Comparison of ENCODE assay signal across 17 cellular contexts in genomic region chr5:8188874-8189588, GRCh38.
DNase-seq lines count a peak whose midpoint lies in the region; ATAC-seq and TF ChIP-seq lines count a peak whose summit lies in the region.
"Had no signal": no experiment of that assay in that cellular context is flagged by ENCODE, and none has a peak within 500 bp of the region (broad histone marks: within the 10 kb centered on the region; RNA-seq: fewer than 3 reads in every experiment).

No MANE protein-coding gene starts in this region.

- TF ChIP-seq CTCF in NB4 (IDR thresholded peaks at IDR 0.05; ENCODE audit: low read depth, low read length): no peak

- no peak for TF ChIP-seq POLR2A in NB4 (IDR thresholded peaks at IDR 0.05; ENCODE audit: extremely low read depth, insufficient read length)

- DNase-seq in DMS153 treated with DMSO at 0.1 percent for 48 hours (lab: John Stamatoyannopoulos, UW; ENCODE audit: unreplicated experiment): peak; percentile 96
- peak; percentile 4 for DNase-seq in NB4 (ENCODE audit: low read depth)
- peak; percentile 82 for DNase-seq in NCI-H748 treated with DMSO at 0.1 percent for 48 hours (lab: John Stamatoyannopoulos, UW)
- DNase-seq in left colon: peak; percentile 28 to 50
- DNase-seq in activated CD8-positive, alpha-beta memory T cell treated with anti-CD3 and anti-CD28 coated beads for 24 hours: no peak
- no peak for DNase-seq in HT-29 (ENCODE audit: low spot score)
- DNase-seq: activated CD4-positive, CD25-positive, alpha-beta regulatory T cell treated with anti-CD3 and anti-CD28 coated beads, Interleukin-2, amount 50 U/mL, for 72 hours; activated CD8-positive, alpha-beta memory T cell treated with anti-CD3 and anti-CD28 coated beads, Interleukin-2, amount 50 U/mL, for 48 hours; activated naive CD4-positive, alpha-beta T cell treated with Interleukin-2 at 50 U/mL for 16 hours; Calu3; natural killer cell; NCI-H1694; SJCRH30; stimulated activated CD4-positive, alpha-beta T cell treated with anti-CD3 and anti-CD28 coated beads, Interleukin-15, amount 100 ng/mL, for 24 hours had no signal

- H3K4me3 ChIP-seq in NB4 (ENCODE audit: low read depth, low read length): no peak overlapping the region
- H3K4me3 ChIP-seq: SJCRH30 had no signal

- intact Hi-C loops in left colon (cut with DNase I, micrococcal nuclease): no loop called here

- ATAC-seq in left colon (peak; percentile 98), GM21528 (IDR thresholded peaks at IDR 0.05; ENCODE audit: low FRiP score, unreplicated experiment) (no peak), GM21717 (IDR thresholded peaks at IDR 0.05; ENCODE audit: unreplicated experiment) (no peak)
- ATAC-seq: HCT116, natural killer cell had no signal

Comparison
In these comparisons a context has a peak if more than half of its experiments do, and no peak if none do; other contexts are left out.
1. DNase-seq: peak in DMS153 treated with DMSO at 0.1 percent for 48 hours (single experiment), NB4 (single experiment), NCI-H748 treated with DMSO at 0.1 percent for 48 hours (single experiment) and left colon (2 of 2); none in activated CD8-positive, alpha-beta memory T cell treated with anti-CD3 and anti-CD28 coated beads for 24 hours (single experiment) and HT-29 (single experiment).